2 cellular contexts compared by ENCODE assay signal in genomic region chr22:20137671-20138416, GRCh38.
TF ChIP-seq lines count a peak whose summit lies in the region.

No MANE protein-coding gene starts in this region.

TF ChIP-seq in SK-N-SH, 30 proteins besides CTCF, POLR2A, EP300 and RAD21 (continued from another document):
- TF ChIP-seq RXRA (IDR thresholded peaks at IDR 0.05; ENCODE audit: borderline replicate concordance, low read depth): no peak
- TF ChIP-seq NRF1 (IDR thresholded peaks at IDR 0.05; ENCODE audit: low read depth, low read length): no peak
- TF ChIP-seq MXI1 (IDR thresholded peaks at IDR 0.05; ENCODE audit: low read depth, low read length): peak; percentile 24; the same call in 1 of the 2 replicates
- no peak for TF ChIP-seq FOXJ3 (CRISPR knock-in tag; IDR thresholded peaks at IDR 0.05)
- TF ChIP-seq POLR2AphosphoS5 (IDR thresholded peaks at IDR 0.05; ENCODE audit: low read depth, low read length): no peak
- TF ChIP-seq REST (IDR thresholded peaks at IDR 0.05; ENCODE audit: low read depth, low read length): no peak
- no peak for TF ChIP-seq GABPA (IDR thresholded peaks at IDR 0.05; ENCODE audit: low read depth)
- TF ChIP-seq SMC3 (IDR thresholded peaks at IDR 0.05; ENCODE audit: low read depth, low read length): no peak
- TF ChIP-seq NFIC (IDR thresholded peaks at IDR 0.05; ENCODE audit: borderline replicate concordance): 0 out of 2 replicates have a peak, but pooled peaks have one; percentile 3
- TF ChIP-seq IRF3 (IDR thresholded peaks at IDR 0.05; ENCODE audit: low read depth, low read length): no peak
- no peak for TF ChIP-seq USF1 (IDR thresholded peaks at IDR 0.05; ENCODE audit: borderline replicate concordance, low read depth)

TF ChIP-seq in SK-N-SH treated with all-trans-retinoic acid at 6 μM for 48 hours, 23 proteins besides CTCF, POLR2A, EP300 and RAD21 (continued from another document):
- TF ChIP-seq CREB5 (CRISPR knock-in tag; IDR thresholded peaks at IDR 0.05; ENCODE audit: low read depth) (no peak), PATZ1 (CRISPR knock-in tag; IDR thresholded peaks at IDR 0.05; ENCODE audit: borderline replicate concordance) (no peak), ARNTL (CRISPR knock-in tag; IDR thresholded peaks at IDR 0.05; ENCODE audit: borderline replicate concordance, low read depth) (no peak), ZFP3 (CRISPR knock-in tag; IDR thresholded peaks at IDR 0.05) (no peak), ESRRG (CRISPR knock-in tag; IDR thresholded peaks at IDR 0.05) (no peak), CSRNP3 (CRISPR knock-in tag; IDR thresholded peaks at IDR 0.05) (no peak), ZFP30 (CRISPR knock-in tag; IDR thresholded peaks at IDR 0.05) (no peak), ZC3H10 (CRISPR knock-in tag; IDR thresholded peaks at IDR 0.05) (no peak), OSR1 (CRISPR knock-in tag; IDR thresholded peaks at IDR 0.05) (no peak), POU6F1 (CRISPR knock-in tag; IDR thresholded peaks at IDR 0.05; ENCODE audit: borderline replicate concordance, low read depth) (no peak), RARB (CRISPR knock-in tag; IDR thresholded peaks at IDR 0.05) (no peak)
